Comparison of ENCODE assay signal across 8 cellular contexts in the genomic region with DNA sequence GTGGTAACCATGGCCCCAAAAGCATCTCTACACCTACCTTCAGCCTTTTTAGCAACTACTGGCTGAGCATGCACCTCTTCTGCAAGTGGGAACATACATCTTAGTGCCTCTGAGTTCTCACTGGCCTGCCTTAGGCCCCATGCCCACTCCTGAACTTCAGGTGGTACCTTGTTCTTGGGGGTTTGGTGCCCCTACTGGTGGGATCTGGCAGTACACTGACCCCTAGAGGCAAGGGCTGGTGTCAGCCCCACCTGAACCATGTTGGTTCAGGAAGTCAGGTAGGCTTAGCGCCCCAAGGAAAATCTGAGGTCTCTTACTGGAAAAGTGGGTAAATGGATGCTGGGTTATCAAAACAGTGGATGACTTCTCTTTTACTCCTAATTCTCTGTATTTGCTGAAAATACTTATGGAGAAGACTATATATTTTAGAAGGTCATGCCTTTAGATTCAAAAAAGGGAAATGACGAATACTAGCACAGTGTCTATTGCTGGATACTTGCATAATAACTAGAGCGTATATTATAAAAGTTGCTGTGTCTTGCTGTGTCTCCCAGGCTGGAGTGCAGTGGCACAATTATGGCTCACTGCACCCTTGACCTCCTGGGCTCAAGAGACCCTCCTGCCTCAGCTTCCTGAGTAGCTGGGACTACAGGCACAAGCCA.
DNase-seq lines count a peak whose midpoint lies in the region; ATAC-seq and TF ChIP-seq lines count a peak whose summit lies in the region.

No MANE protein-coding gene starts in this region.

- DNase-seq in ELF-1 (ENCODE audit: low read depth, low spot score) (peak; percentile 70), MM.1S (peak; percentile 13), cardiac fibroblast (ENCODE audit: low read depth in 2 of 2) (no peak), osteocyte (ENCODE audit: extremely low spot score, unreplicated experiment) (no peak), T1000 (lab: John Stamatoyannopoulos, UW) (no peak)

- no peaks in the 10 kb centered on the region for H3K4me1 ChIP-seq in MM.1S (ENCODE audit: low read length)

- no peak overlapping the region for H3K9ac ChIP-seq in MM.1S (ENCODE audit: low read length)

- H3K9me3 Mint-ChIP-seq in osteocyte (ENCODE audit: unreplicated experiment): peaks cover 7% of the 10 kb centered on the region

- no peaks in the 10 kb centered on the region for H3K79me2 ChIP-seq in MM.1S (ENCODE audit: low read length)

- no peaks in the 10 kb centered on the region for H3K27me3 Mint-ChIP-seq in osteocyte (ENCODE audit: unreplicated experiment)

- H3K4me1 Mint-ChIP-seq in osteocyte (ENCODE audit: unreplicated experiment): peaks cover 27% of the 10 kb centered on the region

- no peak overlapping the region for H3K4me2 ChIP-seq in MM.1S (ENCODE audit: low read depth, low read length)

- H3K9me3 ChIP-seq in MM.1S (replicated peaks; ENCODE audit: insufficient read depth, low read length): no peaks in the 10 kb centered on the region

- ATAC-seq in GM18520 (IDR thresholded peaks at IDR 0.05; ENCODE audit: unreplicated experiment) (no peak), GM19455 (IDR thresholded peaks at IDR 0.05; ENCODE audit: unreplicated experiment) (no peak), HG02973 (IDR thresholded peaks at IDR 0.05; ENCODE audit: unreplicated experiment) (no peak)

- no peaks in the 10 kb centered on the region for H4K20me1 ChIP-seq in MM.1S (ENCODE audit: insufficient read depth, low read length)

- peak; percentile 58 for TF ChIP-seq CTCF in MM.1S (IDR thresholded peaks at IDR 0.05; ENCODE audit: low read length)
- TF ChIP-seq CTCF in cardiac fibroblast (IDR thresholded peaks at IDR 0.05; ENCODE audit: low read depth, low read length): peak; percentile 59
- peak; percentile 48 for TF ChIP-seq CTCF in osteocyte (IDR thresholded peaks at IDR 0.05)

- H3K27ac ChIP-seq in MM.1S (ENCODE audit: low read length): no peak overlapping the region

- H3K27me3 ChIP-seq in MM.1S (replicated peaks; ENCODE audit: insufficient read depth, low read length): no peaks in the 10 kb centered on the region

- H3K4me3 ChIP-seq in MM.1S (ENCODE audit: low read length): no peak overlapping the region
- no peak overlapping the region for H3K4me3 ChIP-seq in cardiac fibroblast (replicated peaks in 1 of 2; ENCODE audit: low read depth in 2 of 2, low read length in 2 of 2)

- H3K36me3 Mint-ChIP-seq in osteocyte (ENCODE audit: unreplicated experiment): peaks cover 32% of the 10 kb centered on the region

- no peaks in the 10 kb centered on the region for H3F3A ChIP-seq in MM.1S (ENCODE audit: insufficient read depth, low read length)

- H3K4me3 Mint-ChIP-seq in osteocyte (ENCODE audit: unreplicated experiment): no peak overlapping the region

- no peak overlapping the region for H3K27ac Mint-ChIP-seq in osteocyte (ENCODE audit: unreplicated experiment)

- H3K9me2 ChIP-seq in MM.1S (replicated peaks; ENCODE audit: insufficient read depth, low read length): no peaks in the 10 kb centered on the region

- no peak overlapping the region for H2AFZ ChIP-seq in MM.1S (ENCODE audit: low read length)

- no peaks in the 10 kb centered on the region for H3K36me3 ChIP-seq in MM.1S (replicated peaks; ENCODE audit: insufficient read depth, low read length)

Comparison
In these comparisons a context has a peak if more than half of its experiments do, and no peak if none do; other contexts are left out.
1. DNase-seq: peak in ELF-1 (single experiment) and MM.1S (single experiment); none in cardiac fibroblast (0 of 2), osteocyte (single experiment) and T1000 (single experiment).
2. Peak in every context shown above with its lines, with median percentiles within 50 percentile points of each other: CTCF ChIP-seq.